8 cellular contexts compared by ENCODE assay signal in genomic region chr13:113489549-113490495, GRCh38. TPM values are rescaled to one million over a fixed set of nuclear protein-coding genes. Genes with fewer than 3 reads are reported as not detected.
DNase-seq lines count a peak whose midpoint lies in the region; ATAC-seq and TF ChIP-seq lines count a peak whose summit lies in the region.

No MANE protein-coding gene starts in this region.

- peak overlapping the region; percentile 69 for H3K27ac ChIP-seq in CD8-positive, alpha-beta memory T cell (ENCODE audit: low read depth, low read length)
- H3K27ac ChIP-seq in HL-60 (replicated peaks) (peak overlapping the region; percentile 41), SK-N-MC (no peak overlapping the region), spleen (peak overlapping the region; percentile 83 to 96 (median 92))

- peak overlapping the region; percentile 84 for H3K4me3 ChIP-seq in CD8-positive, alpha-beta memory T cell (ENCODE audit: low read length)
- H3K4me3 ChIP-seq in HL-60 (replicated peaks; ENCODE audit: insufficient read depth, low read length) (peak overlapping the region; percentile 91), SK-N-MC (peak overlapping the region; percentile 87), astrocyte of the spinal cord (ENCODE audit: low read depth, low read length) (peak overlapping the region; percentile 94), spleen (peak overlapping the region; percentile 75 to 96 (median 84))

- in situ Hi-C loops in astrocyte of the spinal cord (cut with HindIII; ENCODE audit: low sequenced_read_pairs) = no loop called here

- H3K27me3 Mint-ChIP-seq in CD8-positive, alpha-beta memory T cell = no peaks in the 10 kb centered on the region
- H3K27me3 Mint-ChIP-seq in immature natural killer cell (ENCODE audit: low read depth in 3 of 3) = peaks cover 5 to 9% (median 5%) of the 10 kb centered on the region in 3 donors

- H3K36me3 ChIP-seq in CD8-positive, alpha-beta memory T cell (ENCODE audit: insufficient read depth, low read length) = no peaks in the 10 kb centered on the region
- H3K36me3 ChIP-seq in SK-N-MC (ENCODE audit: insufficient read depth, low read length) (no peaks in the 10 kb centered on the region; the same call in 1 of the 2 replicates), spleen (peaks cover 0 to 3% (median 1%) of the 10 kb centered on the region in 6 donors)

- peaks cover 30% of the 10 kb centered on the region for H3K4me1 ChIP-seq in CD8-positive, alpha-beta memory T cell (ENCODE audit: insufficient read depth, low read length)
- H3K4me1 ChIP-seq in spleen = peaks cover 24 to 73% (median 56%) of the 10 kb centered on the region in 6 donors

- TF ChIP-seq POLR2A in spleen (IDR thresholded peaks at IDR 0.05) = no peak

- H3K4me3 Mint-ChIP-seq in CD8-positive, alpha-beta memory T cell = peak overlapping the region; percentile 87 to 94 (median 91)
- peak overlapping the region; percentile 78 to 91 (median 88) for H3K4me3 Mint-ChIP-seq in immature natural killer cell

- no peaks in the 10 kb centered on the region for H3K9me3 Mint-ChIP-seq in CD8-positive, alpha-beta memory T cell
- no peaks in the 10 kb centered on the region for H3K9me3 Mint-ChIP-seq in immature natural killer cell

- H3K9ac ChIP-seq in SK-N-MC (ENCODE audit: insufficient read length) = peak overlapping the region; percentile 80

- CTCF ChIA-PET in CD8-positive, alpha-beta memory T cell (lab: Charles Lee) = interaction anchor here (1.0 to 1.2 kb wide), 2 partner anchors 8 to 25 kb away, joined by 3 to 6 read pairs; no protein-coding TSS in a partner anchor

- peak; percentile 20 for ATAC-seq in GM21360 (IDR thresholded peaks at IDR 0.05; ENCODE audit: unreplicated experiment)

- POLR2A ChIA-PET in CD8-positive, alpha-beta memory T cell (lab: Charles Lee) = no interaction called here

- no peak for TF ChIP-seq CTCF in HL-60 (IDR thresholded peaks at IDR 0.05; ENCODE audit: insufficient read depth, low read length)
- no peak for TF ChIP-seq CTCF in astrocyte of the spinal cord (IDR thresholded peaks at IDR 0.05; ENCODE audit: low read depth, low read length)
- no peak for TF ChIP-seq CTCF in spleen (IDR thresholded peaks at IDR 0.05 in 8 of 11, conservative IDR thresholded peaks at IDR 0.05 in 3 of 11)

- intact Hi-C loops in spleen (cut with DNase I; ENCODE audit: low total_unique reads) = no loop called here

- no peaks in the 10 kb centered on the region for H3K9me3 ChIP-seq in CD8-positive, alpha-beta memory T cell (ENCODE audit: low read length)
- no peaks in the 10 kb centered on the region for H3K9me3 ChIP-seq in SK-N-MC (ENCODE audit: low read depth, low read length)
- no peaks in the 10 kb centered on the region for H3K9me3 ChIP-seq in spleen

- H3K27ac Mint-ChIP-seq in CD8-positive, alpha-beta memory T cell = peak overlapping the region; percentile 37 to 92 (median 88)
- peak overlapping the region; percentile 0 to 91 (median 82) for H3K27ac Mint-ChIP-seq in immature natural killer cell

- peaks cover 43 to 76% (median 60%) of the 10 kb centered on the region in 3 donors for H3K4me1 Mint-ChIP-seq in CD8-positive, alpha-beta memory T cell
- peaks cover 38 to 46% of the 10 kb centered on the region in 2 donors for H3K4me1 Mint-ChIP-seq in immature natural killer cell

- DNase-seq in CD8-positive, alpha-beta memory T cell = peak; percentile 6 to 56 (median 18)
- DNase-seq in HL-60 (ENCODE audit: low read depth in 1 of 2, low spot score in 1 of 2) = peak in 1 of 2 experiments; percentile 49
- DNase-seq in SK-N-MC (ENCODE audit: low read depth, low spot score) = no peak
- peak; percentile 39 for DNase-seq in astrocyte of the spinal cord (ENCODE audit: low read depth, low spot score)
- no peak for DNase-seq in immature natural killer cell
- no peak for DNase-seq in spleen
- DNase-seq in NCI-H2029 (lab: John Stamatoyannopoulos, UW) = no peak

- no peaks in the 10 kb centered on the region for H3K27me3 ChIP-seq in CD8-positive, alpha-beta memory T cell (ENCODE audit: insufficient read depth, low read length, poor library complexity, severe bottlenecking)
- H3K27me3 ChIP-seq in HL-60 (ENCODE audit: insufficient read depth, poor library complexity, severe bottlenecking) (no peaks in the 10 kb centered on the region), spleen (replicated peaks in 1 of 7) (no peaks in the 10 kb centered on the region)

- peaks cover 0 to 5% (median 1%) of the 10 kb centered on the region in 3 donors for H3K36me3 Mint-ChIP-seq in CD8-positive, alpha-beta memory T cell
- no peaks in the 10 kb centered on the region for H3K36me3 Mint-ChIP-seq in immature natural killer cell

- 6 to 16% (median 9%) methylated on average over 34 to 54 of the region's 54 CpGs for WGBS in spleen, 5 donors

RNA-seq across cellular contexts. Expression of gene DCUN1D2, which starts 0.7 kb away (rescaled TPM):
- 10 to 100 TPM; 16.2 to 16.8 TPM for total RNA-seq in CD8-positive, alpha-beta memory T cell
- 8.8 TPM for polyA plus RNA-seq in CD8-positive, alpha-beta memory T cell
- 10 to 100 TPM in 1 of 3 donors, 1 to 10 TPM in 2; 7.4 to 23.0 (median 7.6) TPM for polyA plus RNA-seq in immature natural killer cell
- total RNA-seq in spleen = 10 to 100 TPM; 22.7 to 33.1 (median 26.3) TPM
- 10 to 100 TPM in 2 of 3 donors, 1 to 10 TPM in 1; 6.3 to 12.7 (median 11.1) TPM for polyA plus RNA-seq in spleen

RNA-seq across cellular contexts. Expression of gene ADPRHL1, which starts 36.5 kb away (rescaled TPM):
- under 1 TPM; 0.84 to 0.85 TPM for total RNA-seq in CD8-positive, alpha-beta memory T cell
- 0.56 TPM for polyA plus RNA-seq in CD8-positive, alpha-beta memory T cell
- polyA plus RNA-seq in immature natural killer cell = under 1 TPM in 2 of 3 donors, not detected in 1; 0.14 to 0.36 TPM
- 1 to 10 TPM in 6 of 7 donors, under 1 TPM in 1; 0.74 to 4.3 (median 2.0) TPM for total RNA-seq in spleen
- polyA plus RNA-seq in spleen = 1 to 10 TPM in 1 of 3 donors, under 1 TPM in 2; 0.52 to 1.1 (median 0.68) TPM

Comparison
In these comparisons a context has a peak if more than half of its experiments do, and no peak if none do; other contexts are left out.
1. DNase-seq: peak in CD8-positive, alpha-beta memory T cell (5 of 5) and astrocyte of the spinal cord (single experiment); none in SK-N-MC (single experiment), immature natural killer cell (0 of 3), spleen (single experiment) and NCI-H2029 (single experiment).
2. Peak in every context shown above with its lines, with median percentiles within 50 percentile points of each other: H3K4me3 ChIP-seq.